In the genomic region with DNA sequence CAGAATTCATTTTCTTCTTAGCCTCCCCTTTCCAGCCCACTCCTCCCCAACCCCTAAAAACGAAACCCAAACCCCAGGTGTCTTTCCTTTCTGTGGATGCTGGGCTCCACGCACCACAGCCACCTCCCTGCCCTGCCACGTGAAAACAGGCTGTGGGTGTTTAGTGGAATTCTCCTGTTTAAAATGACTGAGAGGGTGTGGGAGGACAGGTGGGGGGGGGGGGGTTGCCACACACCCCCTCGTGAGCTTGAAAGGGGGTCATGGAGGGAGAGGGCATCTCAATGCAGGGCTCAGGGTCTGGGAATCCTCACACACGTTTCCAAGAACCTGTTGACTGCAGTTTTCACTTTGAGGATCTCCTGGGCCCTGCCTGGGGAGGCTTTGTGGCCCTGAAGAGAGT, we compare ENCODE assay signal across 15 cellular contexts.
A peak's percentile ranks its signal among the peaks of the same experiment; 100 is the strongest.
DNase-seq lines count a peak whose midpoint lies in the region; TF ChIP-seq lines count a peak whose summit lies in the region.
"Had no signal": no experiment of that assay in that cellular context is flagged by ENCODE, and none has a peak within 500 bp of the region (broad histone marks: within the 10 kb centered on the region; RNA-seq: fewer than 3 reads in every experiment).

No MANE protein-coding gene starts in this region.

- DNase-seq in T-helper 1 cell (no peak), GM12864 (ENCODE audit: low read depth) (no peak), NOMO-1 treated with DMSO at 0.1 percent for 48 hours (lab: John Stamatoyannopoulos, UW; ENCODE audit: unreplicated experiment) (no peak), SK-N-DZ (ENCODE audit: low spot score) (no peak), NK-92 (lab: John Stamatoyannopoulos, UW; ENCODE audit: unreplicated experiment) (no peak)
- DNase-seq in activated naive CD4-positive, alpha-beta T cell treated with anti-CD3 and anti-CD28 coated beads, Interleukin-2, amount 10 ng/mL, durations not matched to agents 7 days and 5 days = no peak
- DNase-seq: central memory CD4-positive, alpha-beta T cell; NCI-H1092; NCI-H446 treated with DMSO at 0.1 percent for 48 hours; stimulated activated CD4-positive, alpha-beta T cell treated with anti-CD3 and anti-CD28 coated beads, Interleukin-2, amount 100 ng/mL, for 48 hours; testis had no signal

- H3K36me3 ChIP-seq in parathyroid adenoma (ENCODE audit: control insufficient read depth, insufficient read depth, low read length) = no peaks in the 10 kb centered on the region

- peaks cover 62% of the 10 kb centered on the region for H3K4me1 Mint-ChIP-seq in T-helper 1 cell treated with Interleukin-12 subunit alpha and Interleukin-12 subunit beta and Interleukin-4 antibody, amounts not matched to agents 30 μg/mL and 1 μg/mL, for 36 hours (ENCODE audit: low read depth)
- peaks cover 70% of the 10 kb centered on the region for H3K4me1 Mint-ChIP-seq in activated naive CD4-positive, alpha-beta T cell treated with anti-CD3 and anti-CD28 coated beads, Interleukin-2, amount 10 ng/mL, durations not matched to agents 7 days and 5 days

- no peaks in the 10 kb centered on the region for H3K36me3 Mint-ChIP-seq in T-helper 1 cell treated with Interleukin-12 subunit alpha and Interleukin-12 subunit beta and Interleukin-4 antibody, amounts not matched to agents 30 μg/mL and 1 μg/mL, for 36 hours (ENCODE audit: low read depth)
- H3K36me3 Mint-ChIP-seq in activated naive CD4-positive, alpha-beta T cell treated with anti-CD3 and anti-CD28 coated beads, Interleukin-2, amount 10 ng/mL, durations not matched to agents 7 days and 5 days = peaks cover 3% of the 10 kb centered on the region

- TF ChIP-seq CTCF in GM12864 (IDR thresholded peaks at IDR 0.05; ENCODE audit: low read depth, low read length, missing control alignments) = no peak
- TF ChIP-seq CTCF in parathyroid adenoma (IDR thresholded peaks at IDR 0.05) = no peak

- no peaks in the 10 kb centered on the region for H3K4me1 ChIP-seq in parathyroid adenoma

- no peak overlapping the region for H2AFZ ChIP-seq in parathyroid adenoma

- H3K27me3 Mint-ChIP-seq in T-helper 1 cell treated with Interleukin-12 subunit alpha and Interleukin-12 subunit beta and Interleukin-4 antibody, amounts not matched to agents 30 μg/mL and 1 μg/mL, for 36 hours (ENCODE audit: low read depth) = no peaks in the 10 kb centered on the region
- no peaks in the 10 kb centered on the region for H3K27me3 Mint-ChIP-seq in activated naive CD4-positive, alpha-beta T cell treated with anti-CD3 and anti-CD28 coated beads, Interleukin-2, amount 10 ng/mL, durations not matched to agents 7 days and 5 days

- H3K27ac ChIP-seq in parathyroid adenoma = peak overlapping the region; percentile 30
- H3K27ac ChIP-seq: 22Rv1, testis had no signal

- CTCF ChIA-PET in activated naive CD4-positive, alpha-beta T cell treated with anti-CD3 and anti-CD28 coated beads, Interleukin-2, amount 10 ng/mL, durations not matched to agents 7 days and 5 days (lab: Charles Lee) = no interaction called here

- H3K4me2 ChIP-seq in parathyroid adenoma (ENCODE audit: low read length) = no peak overlapping the region

- no peaks in the 10 kb centered on the region for H3K9me3 ChIP-seq in parathyroid adenoma (ENCODE audit: control insufficient read depth, low read length)
- H3K9me3 ChIP-seq: testis had no signal

- H3K4me3 Mint-ChIP-seq in T-helper 1 cell treated with Interleukin-12 subunit alpha and Interleukin-12 subunit beta and Interleukin-4 antibody, amounts not matched to agents 30 μg/mL and 1 μg/mL, for 36 hours = peak overlapping the region; percentile 79
- no peak overlapping the region for H3K4me3 Mint-ChIP-seq in activated naive CD4-positive, alpha-beta T cell treated with anti-CD3 and anti-CD28 coated beads, Interleukin-2, amount 10 ng/mL, durations not matched to agents 7 days and 5 days

- H3K9me3 Mint-ChIP-seq in T-helper 1 cell treated with Interleukin-12 subunit alpha and Interleukin-12 subunit beta and Interleukin-4 antibody, amounts not matched to agents 30 μg/mL and 1 μg/mL, for 36 hours = no peaks in the 10 kb centered on the region
- H3K9me3 Mint-ChIP-seq in activated naive CD4-positive, alpha-beta T cell treated with anti-CD3 and anti-CD28 coated beads, Interleukin-2, amount 10 ng/mL, durations not matched to agents 7 days and 5 days = no peaks in the 10 kb centered on the region

- no peaks in the 10 kb centered on the region for H3K79me2 ChIP-seq in parathyroid adenoma

- peak overlapping the region; percentile 94 for H3K27ac Mint-ChIP-seq in T-helper 1 cell treated with Interleukin-12 subunit alpha and Interleukin-12 subunit beta and Interleukin-4 antibody, amounts not matched to agents 30 μg/mL and 1 μg/mL, for 36 hours
- peak overlapping the region; percentile 90 for H3K27ac Mint-ChIP-seq in activated naive CD4-positive, alpha-beta T cell treated with anti-CD3 and anti-CD28 coated beads, Interleukin-2, amount 10 ng/mL, durations not matched to agents 7 days and 5 days
- H3K27ac Mint-ChIP-seq: progenitor cell of endocrine pancreas had no signal

- peak overlapping the region; percentile 57; the same call in 1 of the 2 replicates for H3K4me3 ChIP-seq in GM12864 (ENCODE audit: low read depth, low read length)
- no peak overlapping the region for H3K4me3 ChIP-seq in parathyroid adenoma (ENCODE audit: low read depth, low read length)
- H3K4me3 ChIP-seq: testis had no signal

- H3K9ac ChIP-seq in parathyroid adenoma = no peak overlapping the region

- no peaks in the 10 kb centered on the region for H3K27me3 ChIP-seq in parathyroid adenoma (ENCODE audit: control insufficient read depth, insufficient read depth, low read length)
- H3K27me3 ChIP-seq: testis had no signal
